In the genomic region with DNA sequence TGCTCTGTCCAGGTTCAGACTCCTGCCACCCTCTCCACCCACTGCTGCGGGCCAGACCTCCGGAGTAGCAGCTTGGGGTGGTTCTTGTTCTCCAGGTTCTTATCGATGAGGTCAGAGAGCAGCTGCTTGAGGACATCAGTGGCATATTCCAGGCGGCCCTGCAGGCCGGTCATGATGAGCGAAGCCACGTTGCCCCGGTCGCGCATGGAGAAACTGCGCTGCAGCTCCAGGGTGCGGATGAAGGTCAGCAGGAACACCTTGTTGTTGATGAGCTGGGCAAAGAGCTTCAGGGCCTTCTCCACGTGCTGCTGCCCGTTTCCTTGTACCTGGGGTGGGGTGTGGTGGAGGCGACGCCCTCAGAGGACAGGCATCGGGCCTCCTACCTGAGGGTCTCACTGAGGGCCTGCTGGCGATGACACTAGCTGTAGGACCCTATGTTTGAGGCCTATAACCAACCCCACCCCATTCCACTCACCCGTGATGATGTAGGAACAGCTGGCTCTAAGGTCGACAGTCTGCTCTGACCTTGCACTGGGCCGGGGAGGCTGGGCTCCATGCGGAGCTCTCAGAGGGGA, we compare ENCODE assay signal across 23 cellular contexts.
"Had no signal": no experiment of that assay in that cellular context is flagged by ENCODE, and none has a peak within 500 bp of the region (broad histone marks: within the 10 kb centered on the region; RNA-seq: fewer than 3 reads in every experiment).

No MANE protein-coding gene starts in this region.

- H2AFZ ChIP-seq: hepatocyte had no signal

- ATAC-seq: heart right ventricle; naive thymus-derived CD4-positive, alpha-beta T cell; natural killer cell treated with Interleukin-12 subunit alpha and Interleukin-12 subunit beta and Interleukin-15 and Interleukin-18, amount 100 ng/mL, for 72 hours; right cardiac atrium; sciatic nerve; stimulated activated memory B cell treated with anti-CD40 and anti-IgM and Interleukin-4, amounts not matched to agents 10 μg/mL and 1 μg/mL and 100 μg/mL, for 72 hours; stimulated activated naive CD8-positive, alpha-beta T cell treated with anti-CD3 and anti-CD28 coated beads, Interleukin-15, amount 100 ng/mL, for 72 hours had no signal

- H3K27ac ChIP-seq: heart right ventricle, hepatocyte, left ventricle myocardium inferior, prostate gland, skin epidermis, transverse colon, upper lobe of left lung had no signal

- H3K36me3 ChIP-seq: prostate gland had no signal

- DNase-seq: heart right ventricle; islet precursor cell; left ventricle myocardium inferior; mesendoderm; naive thymus-derived CD4-positive, alpha-beta T cell; nucleus accumbens; retina; right cardiac atrium; stimulated activated CD4-positive, alpha-beta T cell treated with anti-CD3 and anti-CD28 coated beads, Interleukin-4, amount 100 ng/mL, for 24 hours; stimulated activated naive CD4-positive, alpha-beta T cell treated with Interleukin-2 at 50 U/mL for 16 hours; stimulated activated naive CD8-positive, alpha-beta T cell treated with anti-CD3 and anti-CD28 coated beads, Interleukin-15, amount 100 ng/mL, for 72 hours; substantia nigra; thyroid gland; transverse colon had no signal

- H3K27me3 ChIP-seq: heart right ventricle, hepatocyte, thyroid gland, transverse colon, upper lobe of left lung had no signal

- H3K4me2 ChIP-seq: hepatocyte had no signal

- H3K4me3 ChIP-seq: heart right ventricle, hepatocyte, left ventricle myocardium inferior, lung, prostate gland, skin epidermis, thyroid gland, transverse colon, upper lobe of left lung had no signal

- H3K4me1 ChIP-seq: prostate gland had no signal

- FAIRE-seq: urothelium cell line had no signal

- H3K9me3 ChIP-seq: heart right ventricle, left ventricle myocardium inferior, prostate gland, thyroid gland, transverse colon, upper lobe of left lung had no signal

- H3K79me2 ChIP-seq: hepatocyte had no signal
